In genomic region chr12:110314308-110314707, GRCh38 we compare ENCODE assay signal across 8 cellular contexts. TPM values are rescaled to one million over a fixed set of nuclear protein-coding genes. Genes with fewer than 3 reads are reported as not detected.
DNase-seq lines count a peak whose midpoint lies in the region; ATAC-seq, FAIRE-seq and TF ChIP-seq lines count a peak whose summit lies in the region.
"Had no signal": no experiment of that assay in that cellular context is flagged by ENCODE, and none has a peak within 500 bp of the region (broad histone marks: within the 10 kb centered on the region; RNA-seq: fewer than 3 reads in every experiment).

No MANE protein-coding gene starts in this region.

- RAD21 ChIA-PET in GM12878 (lab: Charles Lee; ENCODE audit: unreplicated experiment), result interaction anchor here (1.4 kb wide), 1 partner anchor 117 kb away, joined by 5 read pairs; no protein-coding TSS in a partner anchor

- 0% methylated on average over 2 of the region's 2 CpGs for WGBS in GM12878 (ENCODE audit: insufficient coverage, insufficient replicate concordance, low lambda C conversion rate, missing lambda C conversion rate)

- H3K4me3 ChIP-seq in GM12878, result no peak overlapping the region

- no peaks in the 10 kb centered on the region for H3K27me3 ChIP-seq in GM12878 (replicated peaks in 1 of 2; ENCODE audit: control insufficient read depth in 2 of 2, insufficient read depth in 2 of 2, low read length in 1 of 2)

- H3K4me2 ChIP-seq in GM12878 (ENCODE audit: control insufficient read depth, insufficient read depth), result peak overlapping the region; percentile 44; the same call in 1 of the 2 replicates

- DNase-seq in GM10266 (ENCODE audit: extremely low spot score), result peak; percentile 45
- peak; percentile 37 to 43 for DNase-seq in Kasumi-1 (lab: John Stamatoyannopoulos, UW)
- DNase-seq in GM12878 (ENCODE audit: low read depth, low spot score), result peak; percentile 40
- peak; percentile 89 for DNase-seq in renal cortical epithelial cell (ENCODE audit: low read depth)
- DNase-seq in GDM1 (lab: John Stamatoyannopoulos, UW), result no peak
- no peak for DNase-seq in D721Med (ENCODE audit: insufficient read length, low spot score)
- DNase-seq: stimulated activated CD8-positive, alpha-beta memory T cell treated with anti-CD3 and anti-CD28 coated beads, Interleukin-4, amount 100 ng/mL, for 48 hours had no signal

- no peaks in the 10 kb centered on the region; the same call in 1 of the 2 replicates for H4K20me1 ChIP-seq in GM12878 (ENCODE audit: control insufficient read depth, insufficient read depth)

- ATAC-seq in GM12878 (peak; percentile 84), HG03378 (IDR thresholded peaks at IDR 0.05; ENCODE audit: unreplicated experiment) (no peak)

- intact Hi-C loops in GM12878 (cut with micrococcal nuclease; ENCODE audit: unreplicated experiment), result no loop called here

- TF ChIP-seq RAD21 in GM12878 (IDR thresholded peaks at IDR 0.05; ENCODE audit: insufficient read depth, low read depth, low read length), result no peak

- peaks cover 76% of the 10 kb centered on the region for H3K79me2 ChIP-seq in GM12878 (ENCODE audit: control insufficient read depth, insufficient read depth, low read length)

- TF ChIP-seq CTCF in GM10266 (IDR thresholded peaks at IDR 0.05; ENCODE audit: control insufficient read depth, insufficient read depth, low read depth, missing control alignments) (no peak), GM12878 (IDR thresholded peaks at IDR 0.05 in 2 of 3, conservative IDR thresholded peaks at IDR 0.05 in 1 of 3; ENCODE audit: control insufficient read depth in 2 of 3, extremely low read depth in 1 of 3, insufficient read depth in 1 of 3, low read depth in 3 of 3, low read length in 3 of 3) (no peak), D721Med (IDR thresholded peaks at IDR 0.05; ENCODE audit: insufficient read depth, missing control alignments) (no peak)

- CTCF ChIA-PET in GM12878 (lab: Yijun Ruan, JAX), result no interaction called here

- TF ChIP-seq EP300 in GM12878 (IDR thresholded peaks at IDR 0.05; ENCODE audit: borderline replicate concordance in 1 of 2, control insufficient read depth in 1 of 2, low read depth in 2 of 2, low read length in 2 of 2), result 0 out of 4 replicates have a peak, but pooled peaks of 1 of the 2 experiments have one; percentile 20

- FAIRE-seq in GM12878 (lab: Jason Lieb, UNC), result no peak
- no peak for FAIRE-seq in D721Med (lab: Jason Lieb, UNC)

- H3K9me3 ChIP-seq in GM12878 (replicated peaks; ENCODE audit: control insufficient read depth, insufficient read depth, low read length), result no peaks in the 10 kb centered on the region

- H3K36me3 ChIP-seq in GM12878 (ENCODE audit: control insufficient read depth in 2 of 2, insufficient read depth in 2 of 2, low read length in 1 of 2), result peaks cover 8 to 34% of the 10 kb centered on the region in 2 experiments

- in situ Hi-C loops in GM12878 (cut with MboI), result no loop called here

- no TSS peak for BruUV-seq in GM12878 (replicated peaks; lab: Mats Ljungman, UMichigan)

- H2AFZ ChIP-seq in GM12878 (ENCODE audit: control insufficient read depth, low read depth, low read length), result no peak overlapping the region

- no peak for TF ChIP-seq POLR2A in GM12878 (IDR thresholded peaks at IDR 0.05; ENCODE audit: low read depth, low read length)

- peak overlapping the region; percentile 33; the same call in 1 of the 2 replicates for H3K9ac ChIP-seq in GM12878 (ENCODE audit: control insufficient read depth, insufficient read depth, low read length)

- POLR2A ChIA-PET in GM12878 (lab: Charles Lee), result interaction anchor here (0.5 to 0.7 kb wide), 4 partner anchors 28 to 341 kb away, joined by 4 to 5 read pairs (median 4); no protein-coding TSS in a partner anchor

- SMC1A ChIA-PET in GM12878 (lab: Charles Lee; ENCODE audit: uncharacterized antibody, unreplicated experiment), result interaction anchor here (1.0 to 1.6 kb wide), 2 partner anchors 23 to 30 kb away, joined by 3 read pairs; no protein-coding TSS in a partner anchor

- peak overlapping the region; percentile 74 for H3K27ac ChIP-seq in GM12878 (ENCODE audit: control insufficient read depth, insufficient read depth)

- H3K4me1 ChIP-seq in GM12878 (ENCODE audit: control insufficient read depth, insufficient read depth, low read length), result peaks cover 10% of the 10 kb centered on the region

TF ChIP-seq in GM12878, 131 proteins besides CTCF, POLR2A, EP300 and RAD21 (continues in another document):
- TF ChIP-seq ATF2 (IDR thresholded peaks at IDR 0.05; ENCODE audit: low read length), result peak; percentile 31; the same call in 1 of the 2 replicates
- no peak for TF ChIP-seq ESRRA (IDR thresholded peaks at IDR 0.05; ENCODE audit: low read length)
- TF ChIP-seq MEF2A (IDR thresholded peaks at IDR 0.05; ENCODE audit: insufficient read depth, low read depth, low read length), result peak; percentile 93
- 0 out of 2 replicates have a peak, but pooled peaks have one; percentile 22 for TF ChIP-seq CREB1 (IDR thresholded peaks at IDR 0.05; ENCODE audit: low read depth)
- TF ChIP-seq SP1 (IDR thresholded peaks at IDR 0.05; ENCODE audit: low read depth, low read length), result no peak
- peak; percentile 52 for TF ChIP-seq NFIC (IDR thresholded peaks at IDR 0.05; ENCODE audit: low read depth, low read length)
- no peak for TF ChIP-seq SUPT20H (IDR thresholded peaks at IDR 0.05; ENCODE audit: borderline replicate concordance, control insufficient read depth, low read depth, low read length)
- TF ChIP-seq NR2C2 (IDR thresholded peaks at IDR 0.05; ENCODE audit: borderline replicate concordance, control insufficient read depth, insufficient read length, low read depth), result no peak
- peak; percentile 8 to 85; a peak in 2 of 4 replicates for TF ChIP-seq SRF (IDR thresholded peaks at IDR 0.05; ENCODE audit: low read depth in 2 of 2, low read length in 2 of 2)
- peak; percentile 82 for TF ChIP-seq JUNB (IDR thresholded peaks at IDR 0.05)
- no peak for TF ChIP-seq SIN3A (IDR thresholded peaks at IDR 0.05; ENCODE audit: low read depth, low read length)
- peak; percentile 40 to 72; a peak in 2 of 4 replicates for TF ChIP-seq CEBPB (IDR thresholded peaks at IDR 0.05; ENCODE audit: borderline replicate concordance in 1 of 2, low read depth in 2 of 2, low read length in 2 of 2)
- TF ChIP-seq, protein P1, sequence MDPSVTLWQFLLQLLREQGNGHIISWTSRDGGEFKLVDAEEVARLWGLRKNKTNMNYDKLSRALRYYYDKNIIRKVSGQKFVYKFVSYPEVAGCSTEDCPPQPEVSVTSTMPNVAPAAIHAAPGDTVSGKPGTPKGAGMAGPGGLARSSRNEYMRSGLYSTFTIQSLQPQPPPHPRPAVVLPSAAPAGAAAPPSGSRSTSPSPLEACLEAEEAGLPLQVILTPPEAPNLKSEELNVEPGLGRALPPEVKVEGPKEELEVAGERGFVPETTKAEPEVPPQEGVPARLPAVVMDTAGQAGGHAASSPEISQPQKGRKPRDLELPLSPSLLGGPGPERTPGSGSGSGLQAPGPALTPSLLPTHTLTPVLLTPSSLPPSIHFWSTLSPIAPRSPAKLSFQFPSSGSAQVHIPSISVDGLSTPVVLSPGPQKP (IDR thresholded peaks at IDR 0.05; ENCODE audit: low read depth, low read length), result no peak
- TF ChIP-seq GABPA (IDR thresholded peaks at IDR 0.05; ENCODE audit: low read depth), result no peak; the same call in 1 of the 2 replicates
- peak; percentile 43; the same call in 1 of the 2 replicates for TF ChIP-seq PML (IDR thresholded peaks at IDR 0.05; ENCODE audit: low read length)
- TF ChIP-seq ZNF384 (IDR thresholded peaks at IDR 0.05; ENCODE audit: borderline replicate concordance, low read depth, low read length), result peak; percentile 23; the same call in 1 of the 2 replicates
- TF ChIP-seq EGR1 (IDR thresholded peaks at IDR 0.05; ENCODE audit: borderline replicate concordance in 1 of 2, low read depth in 2 of 2, low read length in 2 of 2), result no peak
- TF ChIP-seq CREM (IDR thresholded peaks at IDR 0.05; ENCODE audit: low read depth), result peak; percentile 41; the same call in 1 of the 2 replicates
- TF ChIP-seq RUNX3 (IDR thresholded peaks at IDR 0.05; ENCODE audit: low read length), result peak; percentile 59; the same call in 1 of the 2 replicates
- TF ChIP-seq SPI1 (IDR thresholded peaks at IDR 0.05; ENCODE audit: borderline replicate concordance, insufficient read depth, low read depth, low read length), result no peak

RNA-seq across cellular contexts. Expression of gene ATP2A2, which starts 33.3 kb away (rescaled TPM):
- 177 and 186 TPM in 2 replicates for total RNA-seq in GM12878 (2013; cell fraction: nucleolus; rRNA removed)
- 74.9 and 80.2 TPM in 2 replicates for total RNA-seq in GM12878 (2014; rRNA removed)
- total RNA-seq in GM12878 (2014; rRNA removed; fragmentation: Illumina TruSeq; extraction: Trizol), result 31.7 and 33.3 TPM in 2 replicates
- total RNA-seq in GM12878 (2021), result 120 and 133 TPM in 2 replicates
- polyA plus RNA-seq in GM12878 (2011; ENCODE audit: low read depth), result 57.9 TPM
- polyA plus RNA-seq in GM12878 (2011; rRNA removed), result 25.3 and 35.5 TPM in 2 replicates
- polyA plus RNA-seq in GM12878 (2011; cell fraction: cytosol; rRNA removed), result 20.9 and 28.4 TPM in 2 replicates
- 107 and 121 TPM in 2 replicates for polyA plus RNA-seq in GM12878 (2011; cell fraction: nucleus; rRNA removed)
- 65.9 and 70.6 TPM in 2 replicates for polyA plus RNA-seq in GM12878 (2012)
- polyA plus RNA-seq in GM12878 (2014; fragmentation: Illumina TruSeq; extraction: Trizol), result 87.0 and 91.5 TPM in 2 replicates
- 1 to 10 TPM; 3.7 to 5.1 TPM for polyA plus RNA-seq in GM12878 (2014; fragmentation: Nextera tagmentation; extraction: Ambion mirVana)
- 44.6 and 48.0 TPM in 2 replicates for polyA plus RNA-seq in GM12878 (2014; rRNA removed)
- polyA plus RNA-seq in GM12878 (2016; fragmentation: Nextera tagmentation; extraction: Ambion mirVana), result 10 to 100 TPM; 23.7 to 29.1 TPM
- polyA minus RNA-seq in GM12878 (2011; rRNA and poly(A)+ RNA removed), result 53.8 and 71.5 TPM in 2 replicates
- 29.8 and 34.0 TPM in 2 replicates for polyA minus RNA-seq in GM12878 (2011; cell fraction: cytosol; rRNA and poly(A)+ RNA removed)
- polyA minus RNA-seq in GM12878 (2011; cell fraction: nucleus; rRNA and poly(A)+ RNA removed), result 56.6 and 89.7 TPM in 2 replicates
- 77.1 and 157 TPM in 2 replicates for total RNA-seq in renal cortical epithelial cell

Comparison
In these comparisons a context has a peak if more than half of its experiments do, and no peak if none do; other contexts are left out.
1. DNase-seq: peak in GM10266 (single experiment), Kasumi-1 (2 of 2), GM12878 (single experiment) and renal cortical epithelial cell (single experiment); none in GDM1 (single experiment) and D721Med (single experiment).